In the genomic region with DNA sequence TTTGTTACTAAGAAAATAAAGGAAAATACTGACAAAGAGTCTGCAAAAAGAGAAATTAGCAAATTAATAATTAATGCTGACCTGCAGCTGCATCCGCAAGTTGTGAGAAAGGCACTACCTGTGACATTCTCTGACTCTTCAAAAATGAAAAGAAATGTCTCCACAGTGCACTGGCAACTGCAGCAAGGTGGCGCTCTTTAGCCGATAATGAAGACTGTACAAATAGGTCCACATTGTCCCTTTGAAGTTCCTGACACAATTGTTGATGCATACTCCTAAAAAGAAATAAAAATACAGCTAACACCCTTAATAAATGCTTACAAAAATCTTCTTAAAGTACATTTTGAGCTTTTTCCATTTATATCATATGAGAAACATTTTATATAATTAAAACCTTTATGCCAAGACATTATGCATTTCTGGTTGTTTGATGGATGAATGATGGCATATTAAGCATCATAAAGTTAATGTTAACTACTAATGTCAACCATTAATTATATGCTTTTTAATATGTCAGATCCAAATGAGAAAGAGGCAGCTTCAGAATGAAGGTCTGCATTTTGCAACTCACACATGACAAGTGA, we compare ENCODE assay signal across 1 cellular context.
TF ChIP-seq lines count a peak whose summit lies in the region.

No MANE protein-coding gene starts in this region.

TF ChIP-seq in GM23338, 12 proteins besides CTCF, POLR2A, EP300 and RAD21 (continued from another document):
- TF ChIP-seq, protein P1, sequence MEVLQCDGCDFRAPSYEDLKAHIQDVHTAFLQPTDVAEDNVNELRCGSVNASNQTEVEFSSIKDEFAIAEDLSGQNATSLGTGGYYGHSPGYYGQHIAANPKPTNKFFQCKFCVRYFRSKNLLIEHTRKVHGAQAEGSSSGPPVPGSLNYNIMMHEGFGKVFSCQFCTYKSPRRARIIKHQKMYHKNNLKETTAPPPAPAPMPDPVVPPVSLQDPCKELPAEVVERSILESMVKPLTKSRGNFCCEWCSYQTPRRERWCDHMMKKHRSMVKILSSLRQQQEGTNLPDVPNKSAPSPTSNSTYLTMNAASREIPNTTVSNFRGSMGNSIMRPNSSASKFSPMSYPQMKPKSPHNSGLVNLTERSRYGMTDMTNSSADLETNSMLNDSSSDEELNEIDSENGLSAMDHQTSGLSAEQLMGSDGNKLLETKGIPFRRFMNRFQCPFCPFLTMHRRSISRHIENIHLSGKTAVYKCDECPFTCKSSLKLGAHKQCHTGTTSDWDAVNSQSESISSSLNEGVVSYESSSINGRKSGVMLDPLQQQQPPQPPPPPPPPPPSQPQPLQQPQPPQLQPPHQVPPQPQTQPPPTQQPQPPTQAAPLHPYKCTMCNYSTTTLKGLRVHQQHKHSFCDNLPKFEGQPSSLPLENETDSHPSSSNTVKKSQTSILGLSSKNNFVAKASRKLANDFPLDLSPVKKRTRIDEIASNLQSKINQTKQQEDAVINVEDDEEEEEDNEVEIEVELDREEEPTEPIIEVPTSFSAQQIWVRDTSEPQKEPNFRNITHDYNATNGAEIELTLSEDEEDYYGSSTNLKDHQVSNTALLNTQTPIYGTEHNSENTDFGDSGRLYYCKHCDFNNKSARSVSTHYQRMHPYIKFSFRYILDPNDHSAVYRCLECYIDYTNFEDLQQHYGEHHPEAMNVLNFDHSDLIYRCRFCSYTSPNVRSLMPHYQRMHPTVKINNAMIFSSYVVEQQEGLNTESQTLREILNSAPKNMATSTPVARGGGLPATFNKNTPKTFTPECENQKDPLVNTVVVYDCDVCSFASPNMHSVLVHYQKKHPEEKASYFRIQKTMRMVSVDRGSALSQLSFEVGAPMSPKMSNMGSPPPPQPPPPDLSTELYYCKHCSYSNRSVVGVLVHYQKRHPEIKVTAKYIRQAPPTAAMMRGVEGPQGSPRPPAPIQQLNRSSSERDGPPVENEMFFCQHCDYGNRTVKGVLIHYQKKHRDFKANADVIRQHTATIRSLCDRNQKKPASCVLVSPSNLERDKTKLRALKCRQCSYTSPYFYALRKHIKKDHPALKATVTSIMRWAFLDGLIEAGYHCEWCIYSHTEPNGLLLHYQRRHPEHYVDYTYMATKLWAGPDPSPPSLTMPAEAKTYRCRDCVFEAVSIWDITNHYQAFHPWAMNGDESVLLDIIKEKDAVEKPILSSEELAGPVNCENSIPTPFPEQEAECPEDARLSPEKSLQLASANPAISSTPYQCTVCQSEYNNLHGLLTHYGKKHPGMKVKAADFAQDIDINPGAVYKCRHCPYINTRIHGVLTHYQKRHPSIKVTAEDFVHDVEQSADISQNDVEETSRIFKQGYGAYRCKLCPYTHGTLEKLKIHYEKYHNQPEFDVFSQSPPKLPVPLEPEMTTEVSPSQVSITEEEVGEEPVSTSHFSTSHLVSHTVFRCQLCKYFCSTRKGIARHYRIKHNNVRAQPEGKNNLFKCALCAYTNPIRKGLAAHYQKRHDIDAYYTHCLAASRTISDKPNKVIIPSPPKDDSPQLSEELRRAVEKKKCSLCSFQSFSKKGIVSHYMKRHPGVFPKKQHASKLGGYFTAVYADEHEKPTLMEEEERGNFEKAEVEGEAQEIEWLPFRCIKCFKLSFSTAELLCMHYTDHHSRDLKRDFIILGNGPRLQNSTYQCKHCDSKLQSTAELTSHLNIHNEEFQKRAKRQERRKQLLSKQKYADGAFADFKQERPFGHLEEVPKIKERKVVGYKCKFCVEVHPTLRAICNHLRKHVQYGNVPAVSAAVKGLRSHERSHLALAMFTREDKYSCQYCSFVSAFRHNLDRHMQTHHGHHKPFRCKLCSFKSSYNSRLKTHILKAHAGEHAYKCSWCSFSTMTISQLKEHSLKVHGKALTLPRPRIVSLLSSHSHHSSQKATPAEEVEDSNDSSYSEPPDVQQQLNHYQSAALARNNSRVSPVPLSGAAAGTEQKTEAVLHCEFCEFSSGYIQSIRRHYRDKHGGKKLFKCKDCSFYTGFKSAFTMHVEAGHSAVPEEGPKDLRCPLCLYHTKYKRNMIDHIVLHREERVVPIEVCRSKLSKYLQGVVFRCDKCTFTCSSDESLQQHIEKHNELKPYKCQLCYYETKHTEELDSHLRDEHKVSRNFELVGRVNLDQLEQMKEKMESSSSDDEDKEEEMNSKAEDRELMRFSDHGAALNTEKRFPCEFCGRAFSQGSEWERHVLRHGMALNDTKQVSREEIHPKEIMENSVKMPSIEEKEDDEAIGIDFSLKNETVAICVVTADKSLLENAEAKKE (CRISPR knock-in tag; IDR thresholded peaks at IDR 0.05): no peak
- TF ChIP-seq EZH2phosphoT487 (IDR thresholded peaks at IDR 0.05; ENCODE audit: unreplicated experiment) (no peak), CREB1 (CRISPR knock-in tag; IDR thresholded peaks at IDR 0.05; ENCODE audit: low read depth) (no peak), NANOG (IDR thresholded peaks at IDR 0.05; ENCODE audit: borderline replicate concordance) (no peak), POLR2AphosphoS5 (IDR thresholded peaks at IDR 0.05; ENCODE audit: low read depth) (no peak), JUNB (IDR thresholded peaks at IDR 0.05; ENCODE audit: unreplicated experiment) (no peak)
